Comparison of ENCODE assay signal across 1 cellular context in the genomic region with DNA sequence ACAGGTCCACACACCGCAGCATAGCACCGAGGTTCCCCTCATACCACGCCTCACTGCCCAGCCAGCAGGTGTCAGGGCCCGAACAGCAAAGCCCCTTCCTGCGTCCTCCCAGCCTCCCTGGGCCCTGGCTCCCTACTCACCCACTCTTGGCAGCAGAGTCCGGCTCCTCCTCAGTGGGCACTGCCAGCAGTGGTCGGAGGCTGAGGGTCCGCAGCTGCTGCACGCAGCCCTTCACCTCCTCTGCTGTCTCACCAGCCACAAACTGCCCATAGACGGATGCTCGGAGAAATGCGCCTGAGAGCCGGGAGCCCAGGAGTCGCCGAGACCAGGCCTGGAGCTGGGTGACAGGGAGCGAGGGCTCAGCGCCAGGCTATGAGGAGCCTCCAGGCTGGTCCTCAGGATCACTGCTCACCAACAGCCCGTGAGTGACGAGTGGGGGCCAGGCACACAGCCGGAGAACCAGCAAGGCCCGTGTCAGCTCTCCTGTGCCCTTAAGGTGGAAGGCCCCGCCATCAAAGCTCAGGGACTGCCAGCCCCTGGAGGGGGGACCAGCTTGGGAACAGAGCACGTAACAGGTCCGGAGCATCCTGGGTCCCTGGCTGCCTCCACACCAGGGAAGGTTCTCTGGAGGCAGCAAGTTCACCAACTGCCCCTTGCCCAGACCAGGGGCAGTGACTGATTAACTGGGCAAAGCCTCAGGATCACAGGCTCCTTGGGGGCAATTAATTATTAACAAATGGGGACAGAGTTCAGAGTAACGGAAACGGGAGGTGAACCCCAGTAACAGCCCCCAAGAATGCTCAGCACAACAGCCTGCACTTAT.
A peak's percentile ranks its signal among the peaks of the same experiment; 100 is the strongest.
TF ChIP-seq lines count a peak whose summit lies in the region.

A gene with protein sequence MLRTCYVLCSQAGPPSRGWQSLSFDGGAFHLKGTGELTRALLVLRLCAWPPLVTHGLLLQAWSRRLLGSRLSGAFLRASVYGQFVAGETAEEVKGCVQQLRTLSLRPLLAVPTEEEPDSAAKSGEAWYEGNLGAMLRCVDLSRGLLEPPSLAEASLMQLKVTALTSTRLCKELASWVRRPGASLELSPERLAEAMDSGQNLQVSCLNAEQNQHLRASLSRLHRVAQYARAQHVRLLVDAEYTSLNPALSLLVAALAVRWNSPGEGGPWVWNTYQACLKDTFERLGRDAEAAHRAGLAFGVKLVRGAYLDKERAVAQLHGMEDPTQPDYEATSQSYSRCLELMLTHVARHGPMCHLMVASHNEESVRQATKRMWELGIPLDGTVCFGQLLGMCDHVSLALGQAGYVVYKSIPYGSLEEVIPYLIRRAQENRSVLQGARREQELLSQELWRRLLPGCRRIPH (minus strand): TSS at position 626 of the 823 bp plus-strand sequence. CDS start 40 bp downstream, at position 586.

TF ChIP-seq in HepG2, 621 proteins besides CTCF, POLR2A, EP300 and RAD21 (continued from another document and continues in another):
- TF ChIP-seq, protein P1, sequence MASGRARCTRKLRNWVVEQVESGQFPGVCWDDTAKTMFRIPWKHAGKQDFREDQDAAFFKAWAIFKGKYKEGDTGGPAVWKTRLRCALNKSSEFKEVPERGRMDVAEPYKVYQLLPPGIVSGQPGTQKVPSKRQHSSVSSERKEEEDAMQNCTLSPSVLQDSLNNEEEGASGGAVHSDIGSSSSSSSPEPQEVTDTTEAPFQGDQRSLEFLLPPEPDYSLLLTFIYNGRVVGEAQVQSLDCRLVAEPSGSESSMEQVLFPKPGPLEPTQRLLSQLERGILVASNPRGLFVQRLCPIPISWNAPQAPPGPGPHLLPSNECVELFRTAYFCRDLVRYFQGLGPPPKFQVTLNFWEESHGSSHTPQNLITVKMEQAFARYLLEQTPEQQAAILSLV (CRISPR knock-in tag; IDR thresholded peaks at IDR 0.05; ENCODE audit: borderline replicate concordance), result peak; percentile 93
- TF ChIP-seq ONECUT2 (CRISPR knock-in tag; IDR thresholded peaks at IDR 0.05) (no peak), AHR (CRISPR knock-in tag; IDR thresholded peaks at IDR 0.05) (no peak), RARA (CRISPR knock-in tag; IDR thresholded peaks at IDR 0.05) (peak; percentile 77), SP5 (CRISPR knock-in tag; IDR thresholded peaks at IDR 0.05; ENCODE audit: borderline replicate concordance, low read depth) (peak; percentile 43; the same call in 1 of the 2 replicates), TCF7 (IDR thresholded peaks at IDR 0.05; ENCODE audit: low read depth) (no peak; the same call in 1 of the 2 replicates), PAX8 (CRISPR knock-in tag; IDR thresholded peaks at IDR 0.05; ENCODE audit: borderline replicate concordance) (no peak), HDAC2 (CRISPR knock-in tag; IDR thresholded peaks at IDR 0.05) (peak; percentile 75; the same call in 1 of the 2 replicates), RELA (CRISPR knock-in tag; IDR thresholded peaks at IDR 0.05) (no peak), ZSCAN25 (CRISPR knock-in tag; IDR thresholded peaks at IDR 0.05) (no peak; the same call in 1 of the 2 replicates), ZNF143 (CRISPR knock-in tag; IDR thresholded peaks at IDR 0.05) (peak; percentile 5; the same call in 1 of the 2 replicates), PHF21A (CRISPR knock-in tag; IDR thresholded peaks at IDR 0.05) (peak; percentile 86), RBM39 (IDR thresholded peaks at IDR 0.05; ENCODE audit: low read depth, low read length, poor library complexity, severe bottlenecking) (no peak), YEATS4 (CRISPR knock-in tag; IDR thresholded peaks at IDR 0.05; ENCODE audit: borderline replicate concordance) (peak; percentile 55; the same call in 1 of the 2 replicates), ZNF180 (CRISPR knock-in tag; IDR thresholded peaks at IDR 0.05; ENCODE audit: borderline replicate concordance, low read depth) (no peak), ZNF75D (CRISPR knock-in tag; IDR thresholded peaks at IDR 0.05; ENCODE audit: borderline replicate concordance) (no peak), PITX1 (CRISPR knock-in tag; IDR thresholded peaks at IDR 0.05) (peak; percentile 39; the same call in 1 of the 2 replicates), ELF3 (CRISPR knock-in tag; IDR thresholded peaks at IDR 0.05) (no peak), ZNF788 (CRISPR knock-in tag; IDR thresholded peaks at IDR 0.05; ENCODE audit: borderline replicate concordance) (peak; percentile 11; the same call in 1 of the 2 replicates), NFKBIZ (CRISPR knock-in tag; IDR thresholded peaks at IDR 0.05) (no peak)
- TF ChIP-seq, protein P2, sequence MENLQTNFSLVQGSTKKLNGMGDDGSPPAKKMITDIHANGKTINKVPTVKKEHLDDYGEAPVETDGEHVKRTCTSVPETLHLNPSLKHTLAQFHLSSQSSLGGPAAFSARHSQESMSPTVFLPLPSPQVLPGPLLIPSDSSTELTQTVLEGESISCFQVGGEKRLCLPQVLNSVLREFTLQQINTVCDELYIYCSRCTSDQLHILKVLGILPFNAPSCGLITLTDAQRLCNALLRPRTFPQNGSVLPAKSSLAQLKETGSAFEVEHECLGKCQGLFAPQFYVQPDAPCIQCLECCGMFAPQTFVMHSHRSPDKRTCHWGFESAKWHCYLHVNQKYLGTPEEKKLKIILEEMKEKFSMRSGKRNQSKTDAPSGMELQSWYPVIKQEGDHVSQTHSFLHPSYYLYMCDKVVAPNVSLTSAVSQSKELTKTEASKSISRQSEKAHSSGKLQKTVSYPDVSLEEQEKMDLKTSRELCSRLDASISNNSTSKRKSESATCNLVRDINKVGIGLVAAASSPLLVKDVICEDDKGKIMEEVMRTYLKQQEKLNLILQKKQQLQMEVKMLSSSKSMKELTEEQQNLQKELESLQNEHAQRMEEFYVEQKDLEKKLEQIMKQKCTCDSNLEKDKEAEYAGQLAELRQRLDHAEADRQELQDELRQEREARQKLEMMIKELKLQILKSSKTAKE (CRISPR knock-in tag; IDR thresholded peaks at IDR 0.05; ENCODE audit: borderline replicate concordance), result no peak
- TF ChIP-seq, protein P3, sequence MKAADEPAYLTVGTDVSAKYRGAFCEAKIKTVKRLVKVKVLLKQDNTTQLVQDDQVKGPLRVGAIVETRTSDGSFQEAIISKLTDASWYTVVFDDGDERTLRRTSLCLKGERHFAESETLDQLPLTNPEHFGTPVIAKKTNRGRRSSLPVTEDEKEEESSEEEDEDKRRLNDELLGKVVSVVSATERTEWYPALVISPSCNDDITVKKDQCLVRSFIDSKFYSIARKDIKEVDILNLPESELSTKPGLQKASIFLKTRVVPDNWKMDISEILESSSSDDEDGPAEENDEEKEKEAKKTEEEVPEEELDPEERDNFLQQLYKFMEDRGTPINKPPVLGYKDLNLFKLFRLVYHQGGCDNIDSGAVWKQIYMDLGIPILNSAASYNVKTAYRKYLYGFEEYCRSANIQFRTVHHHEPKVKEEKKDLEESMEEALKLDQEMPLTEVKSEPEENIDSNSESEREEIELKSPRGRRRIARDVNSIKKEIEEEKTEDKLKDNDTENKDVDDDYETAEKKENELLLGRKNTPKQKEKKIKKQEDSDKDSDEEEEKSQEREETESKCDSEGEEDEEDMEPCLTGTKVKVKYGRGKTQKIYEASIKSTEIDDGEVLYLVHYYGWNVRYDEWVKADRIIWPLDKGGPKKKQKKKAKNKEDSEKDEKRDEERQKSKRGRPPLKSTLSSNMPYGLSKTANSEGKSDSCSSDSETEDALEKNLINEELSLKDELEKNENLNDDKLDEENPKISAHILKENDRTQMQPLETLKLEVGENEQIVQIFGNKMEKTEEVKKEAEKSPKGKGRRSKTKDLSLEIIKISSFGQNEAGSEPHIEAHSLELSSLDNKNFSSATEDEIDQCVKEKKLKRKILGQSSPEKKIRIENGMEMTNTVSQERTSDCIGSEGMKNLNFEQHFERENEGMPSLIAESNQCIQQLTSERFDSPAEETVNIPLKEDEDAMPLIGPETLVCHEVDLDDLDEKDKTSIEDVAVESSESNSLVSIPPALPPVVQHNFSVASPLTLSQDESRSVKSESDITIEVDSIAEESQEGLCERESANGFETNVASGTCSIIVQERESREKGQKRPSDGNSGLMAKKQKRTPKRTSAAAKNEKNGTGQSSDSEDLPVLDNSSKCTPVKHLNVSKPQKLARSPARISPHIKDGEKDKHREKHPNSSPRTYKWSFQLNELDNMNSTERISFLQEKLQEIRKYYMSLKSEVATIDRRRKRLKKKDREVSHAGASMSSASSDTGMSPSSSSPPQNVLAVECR (CRISPR knock-in tag; IDR thresholded peaks at IDR 0.05; ENCODE audit: borderline replicate concordance), result peak; percentile 75
- TF ChIP-seq, protein P4, sequence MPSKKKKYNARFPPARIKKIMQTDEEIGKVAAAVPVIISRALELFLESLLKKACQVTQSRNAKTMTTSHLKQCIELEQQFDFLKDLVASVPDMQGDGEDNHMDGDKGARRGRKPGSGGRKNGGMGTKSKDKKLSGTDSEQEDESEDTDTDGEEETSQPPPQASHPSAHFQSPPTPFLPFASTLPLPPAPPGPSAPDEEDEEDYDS (CRISPR knock-in tag; IDR thresholded peaks at IDR 0.05), result peak; percentile 76; the same call in 1 of the 2 replicates
- TF ChIP-seq, protein P5, sequence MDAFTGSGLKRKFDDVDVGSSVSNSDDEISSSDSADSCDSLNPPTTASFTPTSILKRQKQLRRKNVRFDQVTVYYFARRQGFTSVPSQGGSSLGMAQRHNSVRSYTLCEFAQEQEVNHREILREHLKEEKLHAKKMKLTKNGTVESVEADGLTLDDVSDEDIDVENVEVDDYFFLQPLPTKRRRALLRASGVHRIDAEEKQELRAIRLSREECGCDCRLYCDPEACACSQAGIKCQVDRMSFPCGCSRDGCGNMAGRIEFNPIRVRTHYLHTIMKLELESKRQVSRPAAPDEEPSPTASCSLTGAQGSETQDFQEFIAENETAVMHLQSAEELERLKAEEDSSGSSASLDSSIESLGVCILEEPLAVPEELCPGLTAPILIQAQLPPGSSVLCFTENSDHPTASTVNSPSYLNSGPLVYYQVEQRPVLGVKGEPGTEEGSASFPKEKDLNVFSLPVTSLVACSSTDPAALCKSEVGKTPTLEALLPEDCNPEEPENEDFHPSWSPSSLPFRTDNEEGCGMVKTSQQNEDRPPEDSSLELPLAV (CRISPR knock-in tag; conservative IDR thresholded peaks at IDR 0.05; ENCODE audit: low read depth), result no peak
- TF ChIP-seq, protein P6, sequence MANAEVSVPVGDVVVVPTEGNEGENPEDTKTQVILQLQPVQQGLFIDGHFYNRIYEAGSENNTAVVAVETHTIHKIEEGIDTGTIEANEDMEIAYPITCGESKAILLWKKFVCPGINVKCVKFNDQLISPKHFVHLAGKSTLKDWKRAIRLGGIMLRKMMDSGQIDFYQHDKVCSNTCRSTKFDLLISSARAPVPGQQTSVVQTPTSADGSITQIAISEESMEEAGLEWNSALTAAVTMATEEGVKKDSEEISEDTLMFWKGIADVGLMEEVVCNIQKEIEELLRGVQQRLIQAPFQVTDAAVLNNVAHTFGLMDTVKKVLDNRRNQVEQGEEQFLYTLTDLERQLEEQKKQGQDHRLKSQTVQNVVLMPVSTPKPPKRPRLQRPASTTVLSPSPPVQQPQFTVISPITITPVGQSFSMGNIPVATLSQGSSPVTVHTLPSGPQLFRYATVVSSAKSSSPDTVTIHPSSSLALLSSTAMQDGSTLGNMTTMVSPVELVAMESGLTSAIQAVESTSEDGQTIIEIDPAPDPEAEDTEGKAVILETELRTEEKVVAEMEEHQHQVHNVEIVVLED (CRISPR knock-in tag; IDR thresholded peaks at IDR 0.05; ENCODE audit: borderline replicate concordance), result no peak
- TF ChIP-seq, protein P7, sequence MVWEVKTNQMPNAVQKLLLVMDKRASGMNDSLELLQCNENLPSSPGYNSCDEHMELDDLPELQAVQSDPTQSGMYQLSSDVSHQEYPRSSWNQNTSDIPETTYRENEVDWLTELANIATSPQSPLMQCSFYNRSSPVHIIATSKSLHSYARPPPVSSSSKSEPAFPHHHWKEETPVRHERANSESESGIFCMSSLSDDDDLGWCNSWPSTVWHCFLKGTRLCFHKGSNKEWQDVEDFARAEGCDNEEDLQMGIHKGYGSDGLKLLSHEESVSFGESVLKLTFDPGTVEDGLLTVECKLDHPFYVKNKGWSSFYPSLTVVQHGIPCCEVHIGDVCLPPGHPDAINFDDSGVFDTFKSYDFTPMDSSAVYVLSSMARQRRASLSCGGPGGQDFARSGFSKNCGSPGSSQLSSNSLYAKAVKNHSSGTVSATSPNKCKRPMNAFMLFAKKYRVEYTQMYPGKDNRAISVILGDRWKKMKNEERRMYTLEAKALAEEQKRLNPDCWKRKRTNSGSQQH (CRISPR knock-in tag; IDR thresholded peaks at IDR 0.05; ENCODE audit: low read depth), result 0 out of 2 replicates have a peak, but pooled peaks have one; percentile 7
- TF ChIP-seq, protein P8, sequence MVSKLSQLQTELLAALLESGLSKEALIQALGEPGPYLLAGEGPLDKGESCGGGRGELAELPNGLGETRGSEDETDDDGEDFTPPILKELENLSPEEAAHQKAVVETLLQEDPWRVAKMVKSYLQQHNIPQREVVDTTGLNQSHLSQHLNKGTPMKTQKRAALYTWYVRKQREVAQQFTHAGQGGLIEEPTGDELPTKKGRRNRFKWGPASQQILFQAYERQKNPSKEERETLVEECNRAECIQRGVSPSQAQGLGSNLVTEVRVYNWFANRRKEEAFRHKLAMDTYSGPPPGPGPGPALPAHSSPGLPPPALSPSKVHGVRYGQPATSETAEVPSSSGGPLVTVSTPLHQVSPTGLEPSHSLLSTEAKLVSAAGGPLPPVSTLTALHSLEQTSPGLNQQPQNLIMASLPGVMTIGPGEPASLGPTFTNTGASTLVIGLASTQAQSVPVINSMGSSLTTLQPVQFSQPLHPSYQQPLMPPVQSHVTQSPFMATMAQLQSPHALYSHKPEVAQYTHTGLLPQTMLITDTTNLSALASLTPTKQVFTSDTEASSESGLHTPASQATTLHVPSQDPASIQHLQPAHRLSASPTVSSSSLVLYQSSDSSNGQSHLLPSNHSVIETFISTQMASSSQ (IDR thresholded peaks at IDR 0.05; ENCODE audit: low read depth), result peak; percentile 98
- TF ChIP-seq, protein P8 (CRISPR knock-in tag; IDR thresholded peaks at IDR 0.05; ENCODE audit: borderline replicate concordance), result peak; percentile 98
- TF ChIP-seq, protein P9, sequence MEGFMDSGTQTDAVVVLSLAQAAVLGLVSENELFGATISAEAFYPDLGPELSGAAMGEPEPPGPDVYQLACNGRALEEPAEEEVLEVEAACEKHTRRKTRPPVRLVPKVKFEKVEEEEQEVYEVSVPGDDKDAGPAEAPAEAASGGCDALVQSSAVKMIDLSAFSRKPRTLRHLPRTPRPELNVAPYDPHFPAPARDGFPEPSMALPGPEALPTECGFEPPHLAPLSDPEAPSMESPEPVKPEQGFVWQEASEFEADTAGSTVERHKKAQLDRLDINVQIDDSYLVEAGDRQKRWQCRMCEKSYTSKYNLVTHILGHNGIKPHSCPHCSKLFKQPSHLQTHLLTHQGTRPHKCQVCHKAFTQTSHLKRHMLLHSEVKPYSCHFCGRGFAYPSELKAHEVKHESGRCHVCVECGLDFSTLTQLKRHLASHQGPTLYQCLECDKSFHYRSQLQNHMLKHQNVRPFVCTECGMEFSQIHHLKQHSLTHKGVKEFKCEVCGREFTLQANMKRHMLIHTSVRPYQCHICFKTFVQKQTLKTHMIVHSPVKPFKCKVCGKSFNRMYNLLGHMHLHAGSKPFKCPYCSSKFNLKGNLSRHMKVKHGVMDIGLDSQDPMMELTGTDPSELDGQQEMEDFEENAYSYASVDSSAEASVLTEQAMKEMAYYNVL (CRISPR knock-in tag; IDR thresholded peaks at IDR 0.05; ENCODE audit: borderline replicate concordance), result no peak
